ENCODE assay signal across 11 cellular contexts in genomic region chr14:77554207-77554606, GRCh38. TPM values are rescaled to one million over a fixed set of nuclear protein-coding genes. Genes with fewer than 3 reads are reported as not detected.
DNase-seq lines count a peak whose midpoint lies in the region; ATAC-seq and TF ChIP-seq lines count a peak whose summit lies in the region.
"Had no signal": no experiment of that assay in that cellular context is flagged by ENCODE, and none has a peak within 500 bp of the region (broad histone marks: within the 10 kb centered on the region; RNA-seq: fewer than 3 reads in every experiment).

No MANE protein-coding gene starts in this region.

- H3K4me3 ChIP-seq in CD4-positive, alpha-beta memory T cell (ENCODE audit: low read length in 2 of 2) = no peak overlapping the region

- peaks cover 26% of the 10 kb centered on the region for H3K36me3 ChIP-seq in CD4-positive, alpha-beta memory T cell (ENCODE audit: insufficient read depth, low read length)

- POLR2A ChIA-PET in CD4-positive, alpha-beta memory T cell (lab: Charles Lee; ENCODE audit: partially characterized antibody) = interaction anchor here (0.6 kb wide), 1 partner anchor 144 kb away, joined by 3 read pairs; no protein-coding TSS in a partner anchor
- POLR2A ChIA-PET in HEK293T (lab: Yijun Ruan, JAX) = no interaction called here

- H3K27me3 ChIP-seq in CD4-positive, alpha-beta memory T cell (ENCODE audit: insufficient read depth, low read length) = no peaks in the 10 kb centered on the region

- H3K27ac ChIP-seq in CD4-positive, alpha-beta memory T cell (ENCODE audit: low read depth, low read length) = no peak overlapping the region
- peak overlapping the region; percentile 92 for H3K27ac ChIP-seq in angular gyrus (ENCODE audit: low read depth, low read length)

- peaks cover 0 to 8% (median 6%) of the 10 kb centered on the region in 4 donors for H3K4me1 Mint-ChIP-seq in CD4-positive, alpha-beta memory T cell

- ATAC-seq in GM19043 (IDR thresholded peaks at IDR 0.05; ENCODE audit: low read depth, unreplicated experiment) (peak; percentile 67), HG03280 (IDR thresholded peaks at IDR 0.05; ENCODE audit: unreplicated experiment) (peak; percentile 56)
- ATAC-seq: Panc1 had no signal

- H3K27ac Mint-ChIP-seq in CD4-positive, alpha-beta memory T cell = peak overlapping the region in 6 of 7 donors; percentile 10 to 88 (median 65)

- H3K4me3 Mint-ChIP-seq in CD4-positive, alpha-beta memory T cell = peak overlapping the region in 5 of 8 donors; percentile 14 to 32 (median 23)

- H3K27me3 Mint-ChIP-seq in CD4-positive, alpha-beta memory T cell = no peaks in the 10 kb centered on the region

- peaks cover 5% of the 10 kb centered on the region for H3K4me1 ChIP-seq in CD4-positive, alpha-beta memory T cell (ENCODE audit: insufficient read depth, low read length)

- CTCF ChIA-PET in CD4-positive, alpha-beta memory T cell (lab: Charles Lee; ENCODE audit: partially characterized antibody) = interaction anchor here (0.7 kb wide), 1 partner anchor 16 kb away, joined by 3 read pairs; no protein-coding TSS in a partner anchor
- CTCF ChIA-PET in HEK293T (lab: Yijun Ruan, JAX) = interaction anchor here (0.6 kb wide), 1 partner anchor 165 kb away, joined by 3 read pairs; no protein-coding TSS in a partner anchor

- H3K9me3 ChIP-seq in CD4-positive, alpha-beta memory T cell (ENCODE audit: control insufficient read depth in 1 of 2, low read length in 2 of 2) = no peaks in the 10 kb centered on the region

- intact Hi-C loops in CD4-positive, alpha-beta memory T cell (cut with micrococcal nuclease) = no loop called here

- H3K9me3 Mint-ChIP-seq in CD4-positive, alpha-beta memory T cell = no peaks in the 10 kb centered on the region

- H3K36me3 Mint-ChIP-seq in CD4-positive, alpha-beta memory T cell = peaks cover 45 to 63% of the 10 kb centered on the region in 2 donors

- no peak for DNase-seq in CD4-positive, alpha-beta memory T cell
- no peak for DNase-seq in HEK293T (ENCODE audit: extremely low spot score)
- no peak for DNase-seq in GOT3 (lab: John Stamatoyannopoulos, UW)
- no peak for DNase-seq in DMS53 (lab: John Stamatoyannopoulos, UW)
- no peak for DNase-seq in Ammon's horn (ENCODE audit: low spot score)
- DNase-seq: activated CD8-positive, alpha-beta memory T cell treated with anti-CD3 and anti-CD28 coated beads for 24 hours; stimulated activated naive CD4-positive, alpha-beta T cell treated with Interleukin-2 at 50 U/mL for 16 hours had no signal

TF ChIP-seq in HEK293T, 16 proteins besides CTCF, POLR2A, EP300 and RAD21:
- TF ChIP-seq ZNF384 (IDR thresholded peaks at IDR 0.05) = no peak
- TF ChIP-seq L3MBTL2 (conservative IDR thresholded peaks at IDR 0.05) = no peak
- TF ChIP-seq PKNOX1 (IDR thresholded peaks at IDR 0.05) = no peak
- TF ChIP-seq BHLHE40 (IDR thresholded peaks at IDR 0.05; ENCODE audit: borderline replicate concordance) = no peak
- TF ChIP-seq ELF4 (IDR thresholded peaks at IDR 0.05) = no peak
- no peak for TF ChIP-seq FOXA1 (IDR thresholded peaks at IDR 0.05)
- TF ChIP-seq HDGF (IDR thresholded peaks at IDR 0.05; ENCODE audit: borderline replicate concordance) = no peak
- TF ChIP-seq SP1 (IDR thresholded peaks at IDR 0.05) = no peak
- TF ChIP-seq NFRKB (IDR thresholded peaks at IDR 0.05) = no peak
- TF ChIP-seq CTBP1 (IDR thresholded peaks at IDR 0.05; ENCODE audit: borderline replicate concordance) = no peak

RNA-seq across cellular contexts. Expression of gene ISM2, which starts 55.6 kb away (rescaled TPM):
- total RNA-seq in CD4-positive, alpha-beta memory T cell = not detected
- not detected for polyA plus RNA-seq in CD4-positive, alpha-beta memory T cell
